ENCODE assay signal across 1 cellular context in genomic region chr18:31634331-31634713, GRCh38.
TF ChIP-seq lines count a peak whose summit lies in the region.

No MANE protein-coding gene starts in this region.

TF ChIP-seq in GM23338, 12 proteins besides CTCF, POLR2A, EP300 and RAD21 (continued from another document):
- TF ChIP-seq, protein P1, sequence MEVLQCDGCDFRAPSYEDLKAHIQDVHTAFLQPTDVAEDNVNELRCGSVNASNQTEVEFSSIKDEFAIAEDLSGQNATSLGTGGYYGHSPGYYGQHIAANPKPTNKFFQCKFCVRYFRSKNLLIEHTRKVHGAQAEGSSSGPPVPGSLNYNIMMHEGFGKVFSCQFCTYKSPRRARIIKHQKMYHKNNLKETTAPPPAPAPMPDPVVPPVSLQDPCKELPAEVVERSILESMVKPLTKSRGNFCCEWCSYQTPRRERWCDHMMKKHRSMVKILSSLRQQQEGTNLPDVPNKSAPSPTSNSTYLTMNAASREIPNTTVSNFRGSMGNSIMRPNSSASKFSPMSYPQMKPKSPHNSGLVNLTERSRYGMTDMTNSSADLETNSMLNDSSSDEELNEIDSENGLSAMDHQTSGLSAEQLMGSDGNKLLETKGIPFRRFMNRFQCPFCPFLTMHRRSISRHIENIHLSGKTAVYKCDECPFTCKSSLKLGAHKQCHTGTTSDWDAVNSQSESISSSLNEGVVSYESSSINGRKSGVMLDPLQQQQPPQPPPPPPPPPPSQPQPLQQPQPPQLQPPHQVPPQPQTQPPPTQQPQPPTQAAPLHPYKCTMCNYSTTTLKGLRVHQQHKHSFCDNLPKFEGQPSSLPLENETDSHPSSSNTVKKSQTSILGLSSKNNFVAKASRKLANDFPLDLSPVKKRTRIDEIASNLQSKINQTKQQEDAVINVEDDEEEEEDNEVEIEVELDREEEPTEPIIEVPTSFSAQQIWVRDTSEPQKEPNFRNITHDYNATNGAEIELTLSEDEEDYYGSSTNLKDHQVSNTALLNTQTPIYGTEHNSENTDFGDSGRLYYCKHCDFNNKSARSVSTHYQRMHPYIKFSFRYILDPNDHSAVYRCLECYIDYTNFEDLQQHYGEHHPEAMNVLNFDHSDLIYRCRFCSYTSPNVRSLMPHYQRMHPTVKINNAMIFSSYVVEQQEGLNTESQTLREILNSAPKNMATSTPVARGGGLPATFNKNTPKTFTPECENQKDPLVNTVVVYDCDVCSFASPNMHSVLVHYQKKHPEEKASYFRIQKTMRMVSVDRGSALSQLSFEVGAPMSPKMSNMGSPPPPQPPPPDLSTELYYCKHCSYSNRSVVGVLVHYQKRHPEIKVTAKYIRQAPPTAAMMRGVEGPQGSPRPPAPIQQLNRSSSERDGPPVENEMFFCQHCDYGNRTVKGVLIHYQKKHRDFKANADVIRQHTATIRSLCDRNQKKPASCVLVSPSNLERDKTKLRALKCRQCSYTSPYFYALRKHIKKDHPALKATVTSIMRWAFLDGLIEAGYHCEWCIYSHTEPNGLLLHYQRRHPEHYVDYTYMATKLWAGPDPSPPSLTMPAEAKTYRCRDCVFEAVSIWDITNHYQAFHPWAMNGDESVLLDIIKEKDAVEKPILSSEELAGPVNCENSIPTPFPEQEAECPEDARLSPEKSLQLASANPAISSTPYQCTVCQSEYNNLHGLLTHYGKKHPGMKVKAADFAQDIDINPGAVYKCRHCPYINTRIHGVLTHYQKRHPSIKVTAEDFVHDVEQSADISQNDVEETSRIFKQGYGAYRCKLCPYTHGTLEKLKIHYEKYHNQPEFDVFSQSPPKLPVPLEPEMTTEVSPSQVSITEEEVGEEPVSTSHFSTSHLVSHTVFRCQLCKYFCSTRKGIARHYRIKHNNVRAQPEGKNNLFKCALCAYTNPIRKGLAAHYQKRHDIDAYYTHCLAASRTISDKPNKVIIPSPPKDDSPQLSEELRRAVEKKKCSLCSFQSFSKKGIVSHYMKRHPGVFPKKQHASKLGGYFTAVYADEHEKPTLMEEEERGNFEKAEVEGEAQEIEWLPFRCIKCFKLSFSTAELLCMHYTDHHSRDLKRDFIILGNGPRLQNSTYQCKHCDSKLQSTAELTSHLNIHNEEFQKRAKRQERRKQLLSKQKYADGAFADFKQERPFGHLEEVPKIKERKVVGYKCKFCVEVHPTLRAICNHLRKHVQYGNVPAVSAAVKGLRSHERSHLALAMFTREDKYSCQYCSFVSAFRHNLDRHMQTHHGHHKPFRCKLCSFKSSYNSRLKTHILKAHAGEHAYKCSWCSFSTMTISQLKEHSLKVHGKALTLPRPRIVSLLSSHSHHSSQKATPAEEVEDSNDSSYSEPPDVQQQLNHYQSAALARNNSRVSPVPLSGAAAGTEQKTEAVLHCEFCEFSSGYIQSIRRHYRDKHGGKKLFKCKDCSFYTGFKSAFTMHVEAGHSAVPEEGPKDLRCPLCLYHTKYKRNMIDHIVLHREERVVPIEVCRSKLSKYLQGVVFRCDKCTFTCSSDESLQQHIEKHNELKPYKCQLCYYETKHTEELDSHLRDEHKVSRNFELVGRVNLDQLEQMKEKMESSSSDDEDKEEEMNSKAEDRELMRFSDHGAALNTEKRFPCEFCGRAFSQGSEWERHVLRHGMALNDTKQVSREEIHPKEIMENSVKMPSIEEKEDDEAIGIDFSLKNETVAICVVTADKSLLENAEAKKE (CRISPR knock-in tag; IDR thresholded peaks at IDR 0.05) = no peak
- TF ChIP-seq ZNF114 (CRISPR knock-in tag; IDR thresholded peaks at IDR 0.05) = no peak
- no peak for TF ChIP-seq EZH2 (IDR thresholded peaks at IDR 0.05; ENCODE audit: low read depth, unreplicated experiment)
- no peak for TF ChIP-seq REST (IDR thresholded peaks at IDR 0.05; ENCODE audit: unreplicated experiment)
- TF ChIP-seq EZH2phosphoT487 (IDR thresholded peaks at IDR 0.05; ENCODE audit: unreplicated experiment) = no peak
- TF ChIP-seq ETS1 (IDR thresholded peaks at IDR 0.05) = no peak
- TF ChIP-seq JUNB (IDR thresholded peaks at IDR 0.05; ENCODE audit: unreplicated experiment) = no peak
- no peak for TF ChIP-seq POLR2AphosphoS5 (IDR thresholded peaks at IDR 0.05; ENCODE audit: low read depth)
- TF ChIP-seq STAT1 (IDR thresholded peaks at IDR 0.05; ENCODE audit: unreplicated experiment) = no peak
- TF ChIP-seq ZNF331 (CRISPR knock-in tag; IDR thresholded peaks at IDR 0.05; ENCODE audit: low read depth) = no peak
- no peak for TF ChIP-seq NANOG (IDR thresholded peaks at IDR 0.05; ENCODE audit: borderline replicate concordance)
